In genomic region chr3:149970716-149971402, GRCh38 we compare ENCODE assay signal across 1 cellular context.
A peak's percentile ranks its signal among the peaks of the same experiment; 100 is the strongest.
TF ChIP-seq lines count a peak whose summit lies in the region.

Gene PFN2, minus strand, starts transcription at chr3:149970895. Its CDS starts 39 bp downstream, at chr3:149970856.

TF ChIP-seq in A549, 52 proteins besides CTCF, POLR2A, EP300 and RAD21 (continued from another document):
- TF ChIP-seq USF2 (IDR thresholded peaks at IDR 0.05) (no peak), NFE2L2 (conservative IDR thresholded peaks at IDR 0.05; ENCODE audit: low read length) (no peak), ATOH8 (CRISPR knock-in tag; IDR thresholded peaks at IDR 0.05; ENCODE audit: low read depth) (0 out of 2 replicates have a peak, but pooled peaks have one; percentile 56), CHD4 (IDR thresholded peaks at IDR 0.05; ENCODE audit: borderline replicate concordance) (no peak), BCL3 (IDR thresholded peaks at IDR 0.05) (peak; percentile 79; the same call in 2 of the 3 replicates), RFX5 (IDR thresholded peaks at IDR 0.05) (0 out of 2 replicates have a peak, but pooled peaks have one; percentile 16), MYC (IDR thresholded peaks at IDR 0.05; ENCODE audit: borderline replicate concordance, low read length) (peak; percentile 99), E2F6 (IDR thresholded peaks at IDR 0.05; ENCODE audit: borderline replicate concordance, low read depth) (peak; percentile 90), HOXB5 (CRISPR knock-in tag; IDR thresholded peaks at IDR 0.05) (peak; percentile 73), HMGXB4 (CRISPR knock-in tag; IDR thresholded peaks at IDR 0.05; ENCODE audit: borderline replicate concordance) (peak; percentile 85; the same call in 1 of the 2 replicates), NPAS2 (CRISPR knock-in tag; IDR thresholded peaks at IDR 0.05; ENCODE audit: borderline replicate concordance) (peak; percentile 78), EHF (CRISPR knock-in tag; IDR thresholded peaks at IDR 0.05) (no peak), ZSCAN20 (CRISPR knock-in tag; IDR thresholded peaks at IDR 0.05) (no peak)
